In the genomic region with DNA sequence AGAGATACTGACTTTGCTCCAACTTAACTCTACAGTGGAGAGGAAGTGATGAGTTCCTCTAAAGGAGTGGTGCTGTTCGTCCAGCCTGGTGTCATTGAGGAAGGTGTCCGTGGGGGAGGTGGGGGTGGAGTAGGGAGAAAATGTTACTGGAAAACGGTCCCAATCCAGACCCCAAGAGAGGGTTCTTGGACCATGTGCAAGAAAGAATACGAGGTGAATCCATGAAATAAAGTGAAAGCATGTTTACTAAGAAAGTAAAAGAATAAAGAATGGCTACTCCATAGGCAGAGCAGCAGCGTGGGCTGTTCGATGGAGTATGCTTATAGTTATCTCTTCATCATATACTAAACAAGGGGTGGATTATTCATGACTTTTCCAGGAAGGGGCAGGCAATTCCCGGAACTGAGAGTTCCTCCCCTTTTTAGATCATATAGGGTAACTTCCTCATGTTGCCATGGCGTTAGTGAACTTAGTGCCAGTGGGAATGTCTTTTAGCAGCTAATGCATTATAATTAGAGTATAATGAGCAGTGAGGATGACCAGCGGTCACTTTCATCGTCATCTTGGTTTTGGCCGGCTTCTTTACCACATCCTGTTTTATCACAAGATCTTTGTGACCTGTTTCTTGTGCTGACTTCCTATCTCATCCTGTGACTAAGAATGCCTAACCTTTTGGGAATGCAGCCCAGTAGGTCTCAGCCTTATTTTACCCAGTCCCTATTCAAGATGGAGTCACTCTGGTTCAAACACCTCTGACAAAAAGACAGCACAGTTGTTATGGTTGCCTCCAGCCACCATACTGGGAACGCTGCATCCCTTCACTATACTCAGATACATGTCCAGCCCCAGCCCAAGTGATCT, we compare ENCODE assay signal across 8 cellular contexts. TPM values are rescaled to one million over a fixed set of nuclear protein-coding genes. Genes with fewer than 3 reads are reported as not detected.
DNase-seq lines count a peak whose midpoint lies in the region; ATAC-seq and TF ChIP-seq lines count a peak whose summit lies in the region.

No MANE protein-coding gene starts in this region.

- H3F3A ChIP-seq in PC-3 (ENCODE audit: low read length, unreplicated experiment): peaks cover 4% of the 10 kb centered on the region

- no peaks in the 10 kb centered on the region for H4K20me1 ChIP-seq in PC-3 (ENCODE audit: low read length)

- H3K4me1 ChIP-seq in PC-3 (ENCODE audit: insufficient read depth, low read length): peaks cover 36% of the 10 kb centered on the region

- no TSS peak for BruUV-seq in PC-3 (replicated peaks; lab: Mats Ljungman, UMichigan)

- peak overlapping the region; percentile 69 for H3K4me3 Mint-ChIP-seq in activated T-helper 2 cell treated with anti-CD3 and anti-CD28 coated beads, Interferon-gamma antibody, Interleukin-2, Interleukin-4, amounts not matched to agents 10 μg/mL and 5 μg/mL and 100 μg/mL, durations not matched to agents 14 hours and 24 hours and 36 hours (ENCODE audit: low read depth)

- peak overlapping the region; percentile 72 for H3K9ac ChIP-seq in PC-3 (ENCODE audit: low read length)

- no peaks in the 10 kb centered on the region for H3K27me3 ChIP-seq in PC-3 (ENCODE audit: low read length)

- TF ChIP-seq CTCF in PC-3 (conservative IDR thresholded peaks at IDR 0.05; ENCODE audit: low read depth, low read length): no peak

- H3K79me2 ChIP-seq in PC-3 (ENCODE audit: low read length): no peaks in the 10 kb centered on the region

- ATAC-seq in PC-3 (peak; percentile 74), HG03108 (IDR thresholded peaks at IDR 0.05; ENCODE audit: unreplicated experiment) (no peak)
- peak; percentile 74 for ATAC-seq in stimulated activated naive CD8-positive, alpha-beta T cell treated with anti-CD3 and anti-CD28 coated beads, Interleukin-15, Interleukin-2, amounts not matched to agents 100 U/mL and 50 U/mL, for 24 hours

- peaks cover 50% of the 10 kb centered on the region for H3K4me1 Mint-ChIP-seq in activated T-helper 2 cell treated with anti-CD3 and anti-CD28 coated beads, Interferon-gamma antibody, Interleukin-2, Interleukin-4, amounts not matched to agents 10 μg/mL and 5 μg/mL and 100 μg/mL, durations not matched to agents 14 hours and 24 hours and 36 hours (ENCODE audit: low read depth)

- DNase-seq in PC-3 (peak; percentile 86), left kidney (ENCODE audit: low read depth, low spot score) (peak; percentile 33), hepatic stellate cell (ENCODE audit: low spot score) (no peak), NCI-H526 (lab: John Stamatoyannopoulos, UW) (no peak), AG08395 (ENCODE audit: low spot score) (no peak)
- DNase-seq in activated T-helper 2 cell treated with anti-CD3 and anti-CD28 coated beads, Interferon-gamma antibody, Interleukin-2, Interleukin-4, amounts not matched to agents 10 μg/mL and 5 μg/mL and 100 μg/mL, durations not matched to agents 14 hours and 24 hours and 36 hours (ENCODE audit: low spot score): peak; percentile 69
- peak; percentile 67 for DNase-seq in stimulated activated naive CD8-positive, alpha-beta T cell treated with anti-CD3 and anti-CD28 coated beads, Interleukin-15, Interleukin-2, amounts not matched to agents 100 U/mL and 50 U/mL, for 24 hours

- H3K36me3 ChIP-seq in PC-3 (ENCODE audit: low read depth, low read length): no peaks in the 10 kb centered on the region

- POLR2A ChIA-PET in PC-3 (lab: Charles Lee; ENCODE audit: unreplicated experiment): no interaction called here

- no peaks in the 10 kb centered on the region for H3K9me3 ChIP-seq in PC-3 (ENCODE audit: low read length)

- peaks cover 3% of the 10 kb centered on the region for H3K27me3 Mint-ChIP-seq in activated T-helper 2 cell treated with anti-CD3 and anti-CD28 coated beads, Interferon-gamma antibody, Interleukin-2, Interleukin-4, amounts not matched to agents 10 μg/mL and 5 μg/mL and 100 μg/mL, durations not matched to agents 14 hours and 24 hours and 36 hours (ENCODE audit: low read depth)

- peak overlapping the region; percentile 96 for H3K27ac Mint-ChIP-seq in activated T-helper 2 cell treated with anti-CD3 and anti-CD28 coated beads, Interferon-gamma antibody, Interleukin-2, Interleukin-4, amounts not matched to agents 10 μg/mL and 5 μg/mL and 100 μg/mL, durations not matched to agents 14 hours and 24 hours and 36 hours

- peak overlapping the region; percentile 72 for H3K4me2 ChIP-seq in PC-3 (ENCODE audit: low read length)

- no peaks in the 10 kb centered on the region for H3K9me2 ChIP-seq in PC-3 (replicated peaks; ENCODE audit: low read length)

- peak overlapping the region; percentile 90 for H3K27ac ChIP-seq in PC-3 (ENCODE audit: low read length)

- intact Hi-C loops in PC-3 (cut with micrococcal nuclease): no loop called here
- intact Hi-C loops in activated T-helper 2 cell treated with anti-CD3 and anti-CD28 coated beads, Interferon-gamma antibody, Interleukin-2, Interleukin-4, amounts not matched to agents 10 μg/mL and 5 μg/mL and 100 μg/mL, durations not matched to agents 14 hours and 24 hours and 36 hours (cut with micrococcal nuclease): loop anchor here (1.0 to 5.0 kb wide), 2 partner anchors 103 to 123 kb away; no protein-coding TSS in a partner anchor

- H3K4me3 ChIP-seq in PC-3 (ENCODE audit: low read length): peak overlapping the region; percentile 39; the same call in 1 of the 2 replicates

- CTCF ChIA-PET in PC-3 (lab: Charles Lee): no interaction called here

- no peaks in the 10 kb centered on the region for H3K9me3 Mint-ChIP-seq in activated T-helper 2 cell treated with anti-CD3 and anti-CD28 coated beads, Interferon-gamma antibody, Interleukin-2, Interleukin-4, amounts not matched to agents 10 μg/mL and 5 μg/mL and 100 μg/mL, durations not matched to agents 14 hours and 24 hours and 36 hours

- H3K36me3 Mint-ChIP-seq in activated T-helper 2 cell treated with anti-CD3 and anti-CD28 coated beads, Interferon-gamma antibody, Interleukin-2, Interleukin-4, amounts not matched to agents 10 μg/mL and 5 μg/mL and 100 μg/mL, durations not matched to agents 14 hours and 24 hours and 36 hours (ENCODE audit: low read depth): no peaks in the 10 kb centered on the region

- peak overlapping the region; percentile 54 for H2AFZ ChIP-seq in PC-3 (ENCODE audit: low read length)

RNA-seq across cellular contexts. Expression of gene CLEC3B, which starts 38.6 kb away (rescaled TPM):
- total RNA-seq in PC-3 (2014; rRNA removed): 1.8 TPM in 1 of 2 replicates, not detected in the other
- 0.21 TPM in 1 of 2 replicates, not detected in the other for total RNA-seq in activated T-helper 2 cell treated with anti-CD3 and anti-CD28 coated beads, Interferon-gamma antibody, Interleukin-2, Interleukin-4, amounts not matched to agents 10 μg/mL and 5 μg/mL and 100 μg/mL, durations not matched to agents 14 hours and 24 hours and 36 hours

Comparison
In these comparisons a context has a peak if more than half of its experiments do, and no peak if none do; other contexts are left out.
1. DNase-seq: peak in PC-3 (single experiment), activated T-helper 2 cell treated with anti-CD3 and anti-CD28 coated beads, Interferon-gamma antibody, Interleukin-2, Interleukin-4, amounts not matched to agents 10 μg/mL and 5 μg/mL and 100 μg/mL, durations not matched to agents 14 hours and 24 hours and 36 hours (single experiment), left kidney (single experiment) and stimulated activated naive CD8-positive, alpha-beta T cell treated with anti-CD3 and anti-CD28 coated beads, Interleukin-15, Interleukin-2, amounts not matched to agents 100 U/mL and 50 U/mL, for 24 hours (single experiment); none in hepatic stellate cell (single experiment), NCI-H526 (0 of 2) and AG08395 (single experiment).